In the genomic region with DNA sequence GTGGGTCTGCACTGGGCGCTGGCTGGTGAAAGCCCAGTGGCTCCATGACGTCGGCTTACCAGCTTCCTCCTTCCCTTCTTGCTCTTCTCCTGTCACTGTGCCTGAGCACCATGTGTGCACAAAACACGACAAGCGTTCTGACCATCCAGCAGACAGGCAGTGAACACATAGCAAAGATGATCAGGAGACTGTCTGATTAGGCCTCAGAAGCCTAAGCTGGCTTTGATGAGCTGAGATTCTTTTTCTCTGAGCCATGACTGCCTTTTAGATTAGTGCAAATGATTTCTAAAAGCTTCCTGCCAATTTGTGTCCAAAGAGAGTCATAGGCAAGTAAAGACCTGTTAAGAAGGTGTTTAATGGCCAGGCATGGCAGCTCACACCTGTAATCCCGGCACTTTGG, we compare ENCODE assay signal across 20 cellular contexts. TPM values are rescaled to one million over a fixed set of nuclear protein-coding genes. Genes with fewer than 3 reads are reported as not detected.
DNase-seq lines count a peak whose midpoint lies in the region; FAIRE-seq and TF ChIP-seq lines count a peak whose summit lies in the region.
"Had no signal": no experiment of that assay in that cellular context is flagged by ENCODE, and none has a peak within 500 bp of the region (broad histone marks: within the 10 kb centered on the region; RNA-seq: fewer than 3 reads in every experiment).

No MANE protein-coding gene starts in this region.

- CTCF ChIA-PET in mammary epithelial cell (lab: Charles Lee; ENCODE audit: low non-redundant PET), result no interaction called here

- BruUV-seq in mammary epithelial cell (replicated peaks; lab: Mats Ljungman, UMichigan), result no TSS peak

- dilution Hi-C loops in mammary epithelial cell (cut with HindIII; ENCODE audit: low sequenced_read_pairs), result no loop called here
- dilution Hi-C loops in keratinocyte (cut with MboI; ENCODE audit: extremely low pct_ligation_motif_present, low sequenced_read_pairs), result no loop called here

- intact Hi-C loops in mammary epithelial cell (cut with micrococcal nuclease), result no loop called here

- H3K4me1 ChIP-seq in mammary epithelial cell (ENCODE audit: insufficient read depth, low read length), result peaks cover 8% of the 10 kb centered on the region
- H3K4me1 ChIP-seq in keratinocyte (ENCODE audit: control insufficient read depth, extremely low read depth, insufficient read depth, low read length), result peaks cover 12% of the 10 kb centered on the region
- H3K4me1 ChIP-seq: SJSA1 had no signal

- H3K9me3 ChIP-seq in mammary epithelial cell (replicated peaks; ENCODE audit: insufficient read depth, low read length), result no peaks in the 10 kb centered on the region
- no peaks in the 10 kb centered on the region for H3K9me3 ChIP-seq in keratinocyte (ENCODE audit: control insufficient read depth, low read depth, low read length)
- H3K9me3 ChIP-seq: SJSA1 had no signal

- no peak overlapping the region for H3K27ac ChIP-seq in mammary epithelial cell (ENCODE audit: insufficient read depth, low read depth, low read length)
- H3K27ac ChIP-seq in keratinocyte (ENCODE audit: control insufficient read depth, insufficient read depth, low read length), result peak overlapping the region; percentile 44
- H3K27ac ChIP-seq: SJSA1 had no signal

- no peaks in the 10 kb centered on the region for H3K9me1 ChIP-seq in keratinocyte (ENCODE audit: control insufficient read depth, extremely low read depth, insufficient read depth, low read length)

- peak; percentile 14 for DNase-seq in GM04503 (ENCODE audit: low read depth)
- no peak for DNase-seq in HTR-8/SVneo (ENCODE audit: insufficient read length, low spot score)
- DNase-seq in mammary epithelial cell, result peak; percentile 74
- DNase-seq in keratinocyte (ENCODE audit: low read depth, low spot score), result no peak
- no peak for DNase-seq in H4 (ENCODE audit: low spot score)
- DNase-seq in ecto neural progenitor cell (ENCODE audit: low spot score), result no peak
- no peak for DNase-seq in T-helper 9 cell
- DNase-seq: ACHN, AML-193, COR-L47, KG1, NCI-H146, NCI-H2081 treated with DMSO at 0.1 percent for 48 hours, NCI-H2227 treated with DMSO at 0.1 percent for 48 hours, NCI-H524, RPMI8226 had no signal

- 55% methylated on average over 6 of the region's 6 CpGs for WGBS in mammary epithelial cell (ENCODE audit: low coverage, missing lambda C conversion rate)

- H3K27me3 ChIP-seq in mammary epithelial cell (ENCODE audit: insufficient read depth, low read length) (peaks cover 2% of the 10 kb centered on the region), keratinocyte (ENCODE audit: control insufficient read depth, extremely low read depth, insufficient read depth, low read length) (no peaks in the 10 kb centered on the region)
- H3K27me3 ChIP-seq: SJSA1 had no signal

- H3K79me2 ChIP-seq in mammary epithelial cell (ENCODE audit: insufficient read depth, low read length) (no peaks in the 10 kb centered on the region), keratinocyte (ENCODE audit: control insufficient read depth, insufficient read depth, low read length) (no peaks in the 10 kb centered on the region)

- no peaks in the 10 kb centered on the region for H3K36me3 ChIP-seq in mammary epithelial cell (ENCODE audit: insufficient read depth, low read length)
- no peaks in the 10 kb centered on the region for H3K36me3 ChIP-seq in keratinocyte (ENCODE audit: control insufficient read depth in 2 of 2, extremely low read depth in 1 of 2, insufficient read depth in 2 of 2, low read length in 2 of 2)
- H3K36me3 ChIP-seq: SJSA1 had no signal

- H3K4me3 ChIP-seq in mammary epithelial cell (replicated peaks in 1 of 3; ENCODE audit: insufficient read depth in 1 of 3, low read depth in 2 of 3, low read length in 3 of 3) (no peak overlapping the region), keratinocyte (ENCODE audit: control insufficient read depth in 2 of 3, extremely low read depth in 1 of 3, insufficient read depth in 2 of 3, low read depth in 1 of 3, low read length in 3 of 3) (no peak overlapping the region)
- H3K4me3 ChIP-seq: GM23338, SJSA1 had no signal

- H2AFZ ChIP-seq in mammary epithelial cell (ENCODE audit: low read depth, low read length) (peak overlapping the region; percentile 51), keratinocyte (ENCODE audit: control insufficient read depth, low read length) (peak overlapping the region; percentile 73)
- H2AFZ ChIP-seq: GM23338 had no signal

- H3K9ac ChIP-seq in mammary epithelial cell (ENCODE audit: insufficient read depth, low read length) (no peak overlapping the region), keratinocyte (ENCODE audit: control insufficient read depth, extremely low read depth, insufficient read depth, low read length) (peak overlapping the region; percentile 47)

- peak; percentile 79 for FAIRE-seq in HTR-8/SVneo (lab: Jason Lieb, UNC)
- FAIRE-seq in keratinocyte (lab: Jason Lieb, UNC), result peak; percentile 93
- FAIRE-seq: HepG2 had no signal

- TF ChIP-seq CTCF in mammary epithelial cell (conservative IDR thresholded peaks at IDR 0.05 in 1 of 2, IDR thresholded peaks at IDR 0.05 in 1 of 2; ENCODE audit: extremely low read depth in 1 of 2, insufficient read depth in 1 of 2, low read depth in 1 of 2, low read length in 2 of 2), result no peak
- TF ChIP-seq CTCF in keratinocyte (optimal IDR thresholded peaks at IDR 0.05 in 1 of 3, IDR thresholded peaks at IDR 0.05 in 1 of 3, conservative IDR thresholded peaks at IDR 0.05 in 1 of 3; ENCODE audit: extremely low read depth in 1 of 3, insufficient read depth in 2 of 3, low read length in 3 of 3), result no peak

- in situ Hi-C loops in mammary epithelial cell (cut with MboI; ENCODE audit: low sequenced_read_pairs in 2 of 2), result no loop called here

- H4K20me1 ChIP-seq in mammary epithelial cell (ENCODE audit: insufficient read depth, low read length) (no peaks in the 10 kb centered on the region), keratinocyte (ENCODE audit: control insufficient read depth, extremely low read depth, insufficient read depth, low read length) (no peaks in the 10 kb centered on the region)

- no peak overlapping the region for H3K4me2 ChIP-seq in mammary epithelial cell (ENCODE audit: insufficient read depth, low read depth, low read length)
- peak overlapping the region; percentile 2 for H3K4me2 ChIP-seq in keratinocyte (ENCODE audit: control insufficient read depth, extremely low read depth, insufficient read depth, low read depth, low read length)
- H3K4me2 ChIP-seq: GM23338 had no signal

RNA-seq across cellular contexts. Expression of gene TMEM132B, which starts 37.9 kb away (rescaled TPM):
- under 1 TPM; under 0.01 to 0.71 TPM for total RNA-seq in mammary epithelial cell
- polyA plus RNA-seq in mammary epithelial cell (0.42 TPM), keratinocyte (0.34 to 1.3 TPM (median 0.66 TPM) in 3 replicates)
- polyA minus RNA-seq in mammary epithelial cell (2.0 TPM), keratinocyte (0.46 to 0.85 TPM (median 0.61 TPM) in 3 replicates)
- 0.15 TPM for polyA plus RNA-seq in keratinocyte (2011; ENCODE audit: low read depth)
- polyA plus RNA-seq in keratinocyte (2011; cell fraction: cytosol; rRNA removed), result 0.21 and 0.22 TPM in 2 replicates
- polyA plus RNA-seq in keratinocyte (2011; cell fraction: nucleus; rRNA removed), result 1.6 and 1.7 TPM in 2 replicates
- polyA plus RNA-seq in keratinocyte (2012; ENCODE audit: low replicate concordance), result 0.14 and 0.28 TPM in 2 replicates
- 0.19 TPM for polyA minus RNA-seq in keratinocyte (2011; cell fraction: cytosol; rRNA and poly(A)+ RNA removed)
- polyA minus RNA-seq in keratinocyte (2011; cell fraction: nucleus; rRNA and poly(A)+ RNA removed), result 0.53 and 1.6 TPM in 2 replicates
- total RNA-seq in H4 (2014; rRNA removed; shearing (Covaris generic)), result 3.2 and 6.6 TPM in 2 replicates
- polyA plus RNA-seq: CD14-positive monocyte, HepG2 had no signal

Comparison
In these comparisons a context has a peak if more than half of its experiments do, and no peak if none do; other contexts are left out.
1. DNase-seq: peak in GM04503 (single experiment) and mammary epithelial cell (single experiment); none in HTR-8/SVneo (single experiment), keratinocyte (single experiment), H4 (single experiment), ecto neural progenitor cell (single experiment) and T-helper 9 cell (single experiment).